In genomic region chr13:75395901-75396300, GRCh38 we compare ENCODE assay signal across 20 cellular contexts.
DNase-seq lines count a peak whose midpoint lies in the region; FAIRE-seq and TF ChIP-seq lines count a peak whose summit lies in the region.
"Had no signal": no experiment of that assay in that cellular context is flagged by ENCODE, and none has a peak within 500 bp of the region (broad histone marks: within the 10 kb centered on the region; RNA-seq: fewer than 3 reads in every experiment).

No MANE protein-coding gene starts in this region.

- H3K9me3 Mint-ChIP-seq in activated CD4-positive, alpha-beta T cell treated with anti-CD3 and anti-CD28 coated beads, Interleukin-2, amount 10 ng/mL, durations not matched to agents 24 days and 14 days = peaks cover 7% of the 10 kb centered on the region

- H3K4me3 Mint-ChIP-seq in activated CD4-positive, alpha-beta T cell treated with anti-CD3 and anti-CD28 coated beads, Interleukin-2, amount 10 ng/mL, durations not matched to agents 24 days and 14 days = no peak overlapping the region
- H3K4me3 Mint-ChIP-seq: CD14-positive monocyte; CD4-positive, alpha-beta memory T cell; HFFc6; IgD-negative memory B cell had no signal

- H3K4me1 Mint-ChIP-seq in activated CD4-positive, alpha-beta T cell treated with anti-CD3 and anti-CD28 coated beads, Interleukin-2, amount 10 ng/mL, durations not matched to agents 24 days and 14 days = no peaks in the 10 kb centered on the region
- H3K4me1 Mint-ChIP-seq: CD4-positive, alpha-beta memory T cell; IgD-negative memory B cell had no signal

- FAIRE-seq in GM18507 (lab: Jason Lieb, UNC) (peak; percentile 9), D721Med (lab: Jason Lieb, UNC) (no peak)
- FAIRE-seq: G401.6, HTR-8/SVneo had no signal

- TF ChIP-seq CTCF in D721Med (IDR thresholded peaks at IDR 0.05; ENCODE audit: insufficient read depth, missing control alignments) = no peak

- H3K36me3 Mint-ChIP-seq in activated CD4-positive, alpha-beta T cell treated with anti-CD3 and anti-CD28 coated beads, Interleukin-2, amount 10 ng/mL, durations not matched to agents 24 days and 14 days (ENCODE audit: low read depth) = no peaks in the 10 kb centered on the region
- H3K36me3 Mint-ChIP-seq: CD14-positive monocyte, IgD-negative memory B cell had no signal

- intact Hi-C loops in activated CD4-positive, alpha-beta T cell treated with anti-CD3 and anti-CD28 coated beads, Interleukin-2, amount 10 ng/mL, durations not matched to agents 24 days and 14 days (cut with micrococcal nuclease) = no loop called here

- peak; percentile 11 for DNase-seq in activated CD4-positive, alpha-beta T cell treated with anti-CD3 and anti-CD28 coated beads, Interleukin-2, amount 10 ng/mL, durations not matched to agents 24 days and 14 days
- DNase-seq in activated CD4-positive, alpha-beta T cell treated with anti-CD3 and anti-CD28 coated beads for 48 hours = no peak
- DNase-seq in GM18507 (ENCODE audit: extremely low spot score, insufficient read length, low read depth) (no peak), kidney tubule cell (ENCODE audit: low spot score) (peak; percentile 11), NCI-H774 (lab: John Stamatoyannopoulos, UW) (no peak), D721Med (ENCODE audit: insufficient read length, low spot score) (no peak), HuH-7.5 (ENCODE audit: low spot score) (no peak)
- DNase-seq: 8988T; Calu3; CD4-positive, alpha-beta memory T cell; DMS 273 treated with DMSO at 0.1 percent for 48 hours; DMS53; DND-41; GOT3; H7; HFFc6 had no signal

- H3K27ac Mint-ChIP-seq in activated CD4-positive, alpha-beta T cell treated with anti-CD3 and anti-CD28 coated beads, Interleukin-2, amount 10 ng/mL, durations not matched to agents 24 days and 14 days = no peak overlapping the region
- H3K27ac Mint-ChIP-seq: CD14-positive monocyte; CD4-positive, alpha-beta memory T cell; HFFc6; IgD-negative memory B cell had no signal

- no peaks in the 10 kb centered on the region for H3K27me3 Mint-ChIP-seq in activated CD4-positive, alpha-beta T cell treated with anti-CD3 and anti-CD28 coated beads, Interleukin-2, amount 10 ng/mL, durations not matched to agents 24 days and 14 days

Comparison
In these comparisons a context has a peak if more than half of its experiments do, and no peak if none do; other contexts are left out.
1. DNase-seq: peak in activated CD4-positive, alpha-beta T cell treated with anti-CD3 and anti-CD28 coated beads, Interleukin-2, amount 10 ng/mL, durations not matched to agents 24 days and 14 days (single experiment) and kidney tubule cell (single experiment); none in activated CD4-positive, alpha-beta T cell treated with anti-CD3 and anti-CD28 coated beads for 48 hours (single experiment), GM18507 (single experiment), NCI-H774 (single experiment), D721Med (single experiment) and HuH-7.5 (single experiment).